Comparison of ENCODE assay signal across 9 cellular contexts in genomic region chr17:80737106-80738019, GRCh38.
A peak's percentile ranks its signal among the peaks of the same experiment; 100 is the strongest.
DNase-seq lines count a peak whose midpoint lies in the region; ATAC-seq and TF ChIP-seq lines count a peak whose summit lies in the region.
"Had no signal": no experiment of that assay in that cellular context is flagged by ENCODE, and none has a peak within 500 bp of the region (broad histone marks: within the 10 kb centered on the region; RNA-seq: fewer than 3 reads in every experiment).

No MANE protein-coding gene starts in this region.

- peak overlapping the region; percentile 32 for H3K4me3 Mint-ChIP-seq in stimulated activated memory B cell treated with anti-CD40 and anti-IgM and Interleukin-4, amounts not matched to agents 10 μg/mL and 1 μg/mL and 100 μg/mL, for 72 hours
- H3K4me3 Mint-ChIP-seq in nephron progenitor cell = no peak overlapping the region

- peaks cover 41% of the 10 kb centered on the region for H3K4me1 Mint-ChIP-seq in stimulated activated memory B cell treated with anti-CD40 and anti-IgM and Interleukin-4, amounts not matched to agents 10 μg/mL and 1 μg/mL and 100 μg/mL, for 72 hours
- H3K4me1 Mint-ChIP-seq in nephron progenitor cell = peaks cover 37% of the 10 kb centered on the region

- H3K27ac Mint-ChIP-seq in stimulated activated memory B cell treated with anti-CD40 and anti-IgM and Interleukin-4, amounts not matched to agents 10 μg/mL and 1 μg/mL and 100 μg/mL, for 72 hours = peak overlapping the region; percentile 89
- no peak overlapping the region for H3K27ac Mint-ChIP-seq in nephron progenitor cell

- peak; percentile 17 to 35 for ATAC-seq in activated CD4-positive, CD25-positive, alpha-beta regulatory T cell treated with anti-CD3 and anti-CD28 coated beads, Interleukin-2, amount 50 U/mL, for 24 hours
- ATAC-seq in HG02763 (IDR thresholded peaks at IDR 0.05; ENCODE audit: unreplicated experiment) = peak; percentile 71
- ATAC-seq in stimulated activated memory B cell treated with anti-CD40 and anti-IgM and Interleukin-4, amounts not matched to agents 10 μg/mL and 1 μg/mL and 100 μg/mL, for 72 hours = peak; percentile 93

- no peak for TF ChIP-seq CTCF in nephron progenitor cell (IDR thresholded peaks at IDR 0.05)

- peaks cover 45% of the 10 kb centered on the region for H3K36me3 Mint-ChIP-seq in stimulated activated memory B cell treated with anti-CD40 and anti-IgM and Interleukin-4, amounts not matched to agents 10 μg/mL and 1 μg/mL and 100 μg/mL, for 72 hours
- H3K36me3 Mint-ChIP-seq in nephron progenitor cell (ENCODE audit: low read depth) = peaks cover 41% of the 10 kb centered on the region

- DNase-seq in activated CD4-positive, CD25-positive, alpha-beta regulatory T cell treated with anti-CD3 and anti-CD28 coated beads, Interleukin-2, amount 50 U/mL, for 72 hours = no peak
- DNase-seq in NOMO-1 treated with dmso at 0.1 percent for 144 hours (lab: John Stamatoyannopoulos, UW; ENCODE audit: unreplicated experiment) = peak; percentile 87
- DNase-seq in NCI-H345 (lab: John Stamatoyannopoulos, UW) = no peak
- no peak for DNase-seq in activated effector memory CD4-positive, alpha-beta T cell treated with anti-CD3 and anti-CD28 coated beads, Interleukin-2, amount 50 U/mL, for 16 hours
- DNase-seq in nephron progenitor cell = no peak
- DNase-seq: NCI-H1092 treated with DMSO at 0.1 percent for 48 hours had no signal

- H3K27me3 Mint-ChIP-seq in stimulated activated memory B cell treated with anti-CD40 and anti-IgM and Interleukin-4, amounts not matched to agents 10 μg/mL and 1 μg/mL and 100 μg/mL, for 72 hours = no peaks in the 10 kb centered on the region
- peaks cover 4% of the 10 kb centered on the region for H3K27me3 Mint-ChIP-seq in nephron progenitor cell (ENCODE audit: low read depth, poor library complexity)

- no peaks in the 10 kb centered on the region for H3K9me3 Mint-ChIP-seq in stimulated activated memory B cell treated with anti-CD40 and anti-IgM and Interleukin-4, amounts not matched to agents 10 μg/mL and 1 μg/mL and 100 μg/mL, for 72 hours
- H3K9me3 Mint-ChIP-seq in nephron progenitor cell = peaks cover 29% of the 10 kb centered on the region

Comparison
In these comparisons a context has a peak if more than half of its experiments do, and no peak if none do; other contexts are left out.
1. ATAC-seq: peak in every context shown above with its lines; median percentile 93 in stimulated activated memory B cell treated with anti-CD40 and anti-IgM and Interleukin-4, amounts not matched to agents 10 μg/mL and 1 μg/mL and 100 μg/mL, for 72 hours; 71 in HG02763; 26 in activated CD4-positive, CD25-positive, alpha-beta regulatory T cell treated with anti-CD3 and anti-CD28 coated beads, Interleukin-2, amount 50 U/mL, for 24 hours.